Comparison of ENCODE assay signal across 18 cellular contexts in genomic region chr9:107044872-107045271, GRCh38.
DNase-seq lines count a peak whose midpoint lies in the region; ATAC-seq, FAIRE-seq and TF ChIP-seq lines count a peak whose summit lies in the region.
"Had no signal": no experiment of that assay in that cellular context is flagged by ENCODE, and none has a peak within 500 bp of the region (broad histone marks: within the 10 kb centered on the region; RNA-seq: fewer than 3 reads in every experiment).

No MANE protein-coding gene starts in this region.

- no peak overlapping the region for H2BK12ac ChIP-seq in H1 (ENCODE audit: low read depth, low read length)

- no peaks in the 10 kb centered on the region for H3K36me3 ChIP-seq in H1 (ENCODE audit: control insufficient read depth in 2 of 4, insufficient read depth in 4 of 4, low read length in 3 of 4)
- H3K36me3 ChIP-seq: adrenal gland had no signal

- no peaks in the 10 kb centered on the region for H3K4me1 Mint-ChIP-seq in natural killer cell treated with Interleukin-12 subunit alpha and Interleukin-12 subunit beta and Interleukin-15 and Interleukin-18, amount 100 ng/mL, for 72 hours (ENCODE audit: low read depth in 2 of 2)

- no peak overlapping the region for H4K5ac ChIP-seq in H1 (ENCODE audit: insufficient read length, low read depth, low read length)

- peaks cover 8 to 10% of the 10 kb centered on the region in 2 donors for H3K27me3 Mint-ChIP-seq in natural killer cell treated with Interleukin-12 subunit alpha and Interleukin-12 subunit beta and Interleukin-15 and Interleukin-18, amount 100 ng/mL, for 72 hours

- H3K79me2 ChIP-seq in H1 (ENCODE audit: control insufficient read depth in 1 of 2, insufficient read depth in 2 of 2, low read length in 2 of 2): no peaks in the 10 kb centered on the region

- no peak overlapping the region for H2BK120ac ChIP-seq in H1 (replicated peaks; ENCODE audit: low read depth, low read length)

- no peaks in the 10 kb centered on the region for H3K23me2 ChIP-seq in H1 (ENCODE audit: low read depth, low read length)

- POLR2A ChIA-PET in H1 (lab: Charles Lee; ENCODE audit: partially characterized antibody): no interaction called here

- no peak overlapping the region; the same call in 1 of the 2 replicates for H2BK20ac ChIP-seq in H1 (ENCODE audit: low read length)

- peak; percentile 20 to 43 (median 21); a peak in 3 of 4 replicates for TF ChIP-seq CTCF in H1 (IDR thresholded peaks at IDR 0.05; ENCODE audit: control extremely low read depth in 1 of 3, insufficient read depth in 1 of 3, low read depth in 1 of 3, low read length in 3 of 3)

- peaks cover 0 to 7% (median 5%) of the 10 kb centered on the region in 4 experiments; a peak in 6 of 7 replicates for H3K4me1 ChIP-seq in H1 (replicated peaks in 1 of 4; ENCODE audit: control insufficient read depth in 3 of 4, insufficient read depth in 4 of 4, low read length in 3 of 4)
- H3K4me1 ChIP-seq: adrenal gland had no signal

- no peak overlapping the region for H2AFZ ChIP-seq in H1 (ENCODE audit: low read length)
- H2AFZ ChIP-seq: GM23248 had no signal

- intact Hi-C loops in Right ventricle myocardium inferior (cut with DNase I): loop anchor here (5.0 kb wide), 1 partner anchor 183 kb away; the partner anchor contains the start of gene ZNF462

- H3K56ac ChIP-seq in H1 (replicated peaks; ENCODE audit: insufficient read length, low read depth, low read length): no peak overlapping the region

- H4K91ac ChIP-seq in H1 (replicated peaks; ENCODE audit: insufficient read length, low read length): no peak overlapping the region

- H2AK5ac ChIP-seq in H1 (ENCODE audit: low read depth, low read length): no peak overlapping the region

- H3K18ac ChIP-seq in H1 (ENCODE audit: extremely low read depth, low read length): no peak overlapping the region

- TF ChIP-seq EP300 in H1 (IDR thresholded peaks at IDR 0.05; ENCODE audit: borderline replicate concordance in 1 of 2, low read depth in 2 of 2, low read length in 2 of 2): no peak

- H3K4me2 ChIP-seq in H1 (ENCODE audit: insufficient read depth in 1 of 2, low read depth in 2 of 2, low read length in 2 of 2): no peak overlapping the region

- no peak overlapping the region for H3K9ac ChIP-seq in H1 (replicated peaks in 1 of 4; ENCODE audit: extremely low read depth in 1 of 4, low read depth in 3 of 4, low read length in 3 of 4)
- H3K9ac ChIP-seq: GM23248 had no signal

- no peak for TF ChIP-seq POLR2A in H1 (IDR thresholded peaks at IDR 0.05; ENCODE audit: control extremely low read depth in 1 of 2, low read depth in 2 of 2, low read length in 2 of 2)

- H2BK5ac ChIP-seq in H1 (ENCODE audit: low read depth, low read length): no peak overlapping the region

- DNase-seq in DMS53 (lab: John Stamatoyannopoulos, UW): peak; percentile 39
- no peak for DNase-seq in DMS53 treated with DMSO at 0.1 percent for 48 hours (lab: John Stamatoyannopoulos, UW; ENCODE audit: unreplicated experiment)
- DNase-seq in ELF-1 (ENCODE audit: low read depth, low spot score): peak; percentile 10
- peak; percentile 1 for DNase-seq in NCI-H1694 treated with DMSO at 0.1 percent for 48 hours (lab: John Stamatoyannopoulos, UW)
- peak in 1 of 2 experiments; percentile 62 for DNase-seq in H1 (ENCODE audit: low read depth in 1 of 2, low spot score in 2 of 2)
- DNase-seq in natural killer cell treated with Interleukin-12 subunit alpha and Interleukin-12 subunit beta and Interleukin-15 and Interleukin-18, amount 100 ng/mL, for 72 hours (ENCODE audit: low spot score): no peak
- no peak for DNase-seq in Right ventricle myocardium inferior (ENCODE audit: missing footprints)
- DNase-seq in SHP77 treated with DMSO at 0.1 percent for 48 hours (lab: John Stamatoyannopoulos, UW): no peak
- DNase-seq: adrenal gland; DMS79; effector CD4-positive, alpha-beta T cell; GM23248; head of caudate nucleus; NCI-H446 treated with DMSO at 0.1 percent for 48 hours; stimulated activated CD4-positive, alpha-beta T cell treated with anti-CD3 and anti-CD28 coated beads, Interleukin-4, amount 100 ng/mL, for 4 hours had no signal

- CTCF ChIA-PET in H1 (lab: Charles Lee; ENCODE audit: partially characterized antibody): interaction anchor here (0.6 to 4.6 kb wide), 12 partner anchors 12 to 761 kb away, joined by 3 to 22 read pairs (median 4); no protein-coding TSS in a partner anchor

- 86% methylated on average over 4 of the region's 4 CpGs; no CpG with 5 or more reads in 1 of the 2 experiments for WGBS in H1 (ENCODE audit: extremely low coverage in 1 of 2, insufficient coverage in 1 of 2, insufficient read length in 1 of 2, insufficient replicate concordance in 2 of 2, low coverage in 1 of 2, low lambda C conversion rate in 2 of 2, missing lambda C conversion rate in 1 of 2), 2 experiments

- no peaks in the 10 kb centered on the region for H3K9me3 Mint-ChIP-seq in natural killer cell treated with Interleukin-12 subunit alpha and Interleukin-12 subunit beta and Interleukin-15 and Interleukin-18, amount 100 ng/mL, for 72 hours

- no peak for ATAC-seq in natural killer cell treated with Interleukin-12 subunit alpha and Interleukin-12 subunit beta and Interleukin-15 and Interleukin-18, amount 100 ng/mL, for 72 hours
- no peak for ATAC-seq in Right ventricle myocardium inferior
- ATAC-seq: K562 had no signal

- H3K9me3 ChIP-seq in H1 (ENCODE audit: insufficient read depth in 2 of 2, low read depth in 1 of 2, low read length in 1 of 2): no peaks in the 10 kb centered on the region; a peak in 1 of 4 replicates
- H3K9me3 ChIP-seq: adrenal gland had no signal

- peak; percentile 28 to 40; a peak in 2 of 4 replicates for TF ChIP-seq RAD21 in H1 (IDR thresholded peaks at IDR 0.05 in 1 of 2, conservative IDR thresholded peaks at IDR 0.05 in 1 of 2; ENCODE audit: low read depth in 2 of 2, low read length in 2 of 2)

- no peak overlapping the region for H3K27ac ChIP-seq in H1 (ENCODE audit: low read depth, low read length)
- H3K27ac ChIP-seq: adrenal gland, GM23248 had no signal

- H3K27me3 ChIP-seq in H1 (replicated peaks in 1 of 4; ENCODE audit: control insufficient read depth in 3 of 4, extremely low read depth in 1 of 4, insufficient read depth in 3 of 4, low read length in 3 of 4): no peaks in the 10 kb centered on the region; a peak in 1 of 7 replicates
- H3K27me3 ChIP-seq: adrenal gland had no signal

- no peak for FAIRE-seq in H1 (lab: Jason Lieb, UNC)
- FAIRE-seq: A204.1, K562 had no signal

- H4K20me1 ChIP-seq in H1 (replicated peaks in 1 of 2; ENCODE audit: control insufficient read depth in 1 of 2, insufficient read depth in 2 of 2, low read length in 2 of 2): no peaks in the 10 kb centered on the region

- H3K27ac Mint-ChIP-seq in natural killer cell treated with Interleukin-12 subunit alpha and Interleukin-12 subunit beta and Interleukin-15 and Interleukin-18, amount 100 ng/mL, for 72 hours: no peak overlapping the region

- H4K8ac ChIP-seq in H1 (ENCODE audit: extremely low read depth, insufficient read depth, low read length): no peak overlapping the region

- H2BK15ac ChIP-seq in H1 (ENCODE audit: low read length): no peak overlapping the region

- H3K4me3 ChIP-seq in H1 (ENCODE audit: extremely low read depth in 1 of 4, insufficient read depth in 2 of 4, low read depth in 3 of 4, low read length in 4 of 4): no peak overlapping the region
- H3K4me3 ChIP-seq: adrenal gland, GM23248, K562, lung had no signal

- H3K23ac ChIP-seq in H1 (ENCODE audit: insufficient read length): no peak overlapping the region

- H3K36me3 Mint-ChIP-seq in natural killer cell treated with Interleukin-12 subunit alpha and Interleukin-12 subunit beta and Interleukin-15 and Interleukin-18, amount 100 ng/mL, for 72 hours: no peaks in the 10 kb centered on the region

- no peak overlapping the region for H3K14ac ChIP-seq in H1 (ENCODE audit: insufficient read length)

- H3K79me1 ChIP-seq in H1 (ENCODE audit: low read depth, low read length): no peaks in the 10 kb centered on the region

- no peak overlapping the region for H3K4ac ChIP-seq in H1 (replicated peaks; ENCODE audit: insufficient read length, low read depth, low read length)

- no peak overlapping the region for H3K4me3 Mint-ChIP-seq in natural killer cell treated with Interleukin-12 subunit alpha and Interleukin-12 subunit beta and Interleukin-15 and Interleukin-18, amount 100 ng/mL, for 72 hours

TF ChIP-seq in H1, 55 proteins besides CTCF, POLR2A, EP300 and RAD21 (continues in another document):
- no peak for TF ChIP-seq NANOG (IDR thresholded peaks at IDR 0.05; ENCODE audit: insufficient read depth, low read depth, low read length, poor library complexity, severe bottlenecking)
- TF ChIP-seq SP2 (IDR thresholded peaks at IDR 0.05; ENCODE audit: low read length): no peak
- no peak for TF ChIP-seq ATF3 (IDR thresholded peaks at IDR 0.05; ENCODE audit: insufficient read depth, low read depth, low read length)
- no peak for TF ChIP-seq HDAC2 (IDR thresholded peaks at IDR 0.05; ENCODE audit: borderline replicate concordance in 1 of 2, low read depth in 2 of 2, low read length in 2 of 2)
- no peak for TF ChIP-seq RNF2 (IDR thresholded peaks at IDR 0.05; ENCODE audit: borderline replicate concordance, low read depth, low read length, missing control alignments, poor library complexity, severe bottlenecking)
- no peak for TF ChIP-seq BRCA1 (IDR thresholded peaks at IDR 0.05; ENCODE audit: low read depth, low read length)
- no peak for TF ChIP-seq CBX5 (IDR thresholded peaks at IDR 0.05; ENCODE audit: low read depth, low read length)
- no peak for TF ChIP-seq RXRA (IDR thresholded peaks at IDR 0.05; ENCODE audit: insufficient read depth, low read depth, low read length)
- TF ChIP-seq CTBP2 (IDR thresholded peaks at IDR 0.05; ENCODE audit: borderline replicate concordance, insufficient read depth, insufficient read length, low read length): no peak
- no peak for TF ChIP-seq SRF (IDR thresholded peaks at IDR 0.05; ENCODE audit: low read depth, low read length)
- no peak for TF ChIP-seq GABPA (IDR thresholded peaks at IDR 0.05; ENCODE audit: borderline replicate concordance, insufficient read depth, low read length)
- no peak for TF ChIP-seq SIN3A (conservative IDR thresholded peaks at IDR 0.05 in 1 of 2, IDR thresholded peaks at IDR 0.05 in 1 of 2; ENCODE audit: low read depth in 1 of 2, low read length in 2 of 2)
- no peak for TF ChIP-seq SAP30 (IDR thresholded peaks at IDR 0.05; ENCODE audit: insufficient read depth, insufficient replicate concordance, low read length)
- no peak for TF ChIP-seq MAFK (IDR thresholded peaks at IDR 0.05; ENCODE audit: low read depth, low read length)
- no peak for TF ChIP-seq BCL11A (IDR thresholded peaks at IDR 0.05; ENCODE audit: low read depth in 2 of 2, low read length in 2 of 2)
- TF ChIP-seq ASH2L (IDR thresholded peaks at IDR 0.05; ENCODE audit: low read length): no peak
- TF ChIP-seq ZNF274 (IDR thresholded peaks at IDR 0.05; ENCODE audit: borderline replicate concordance, extremely low read depth, low read length): no peak
- TF ChIP-seq CREB1 (IDR thresholded peaks at IDR 0.05): no peak

Comparison
In these comparisons a context has a peak if more than half of its experiments do, and no peak if none do; other contexts are left out.
1. DNase-seq: peak in DMS53 (single experiment), ELF-1 (single experiment) and NCI-H1694 treated with DMSO at 0.1 percent for 48 hours (single experiment); none in DMS53 treated with DMSO at 0.1 percent for 48 hours (single experiment), natural killer cell treated with Interleukin-12 subunit alpha and Interleukin-12 subunit beta and Interleukin-15 and Interleukin-18, amount 100 ng/mL, for 72 hours (single experiment), Right ventricle myocardium inferior (single experiment) and SHP77 treated with DMSO at 0.1 percent for 48 hours (single experiment).